Comparison of ENCODE assay signal across 1 cellular context in genomic region chr3:48210534-48210933, GRCh38. TPM values are rescaled to one million over a fixed set of nuclear protein-coding genes. Genes with fewer than 3 reads are reported as not detected.
"Had no signal": no experiment of that assay in that cellular context is flagged by ENCODE, and none has a peak within 500 bp of the region (broad histone marks: within the 10 kb centered on the region; RNA-seq: fewer than 3 reads in every experiment).

No MANE protein-coding gene starts in this region.

RNA-seq across cellular contexts. Expression of gene CAMP, which starts 12.8 kb away (rescaled TPM):
- total RNA-seq: G401 had no signal
